Comparison of ENCODE assay signal across 1 cellular context in the genomic region with DNA sequence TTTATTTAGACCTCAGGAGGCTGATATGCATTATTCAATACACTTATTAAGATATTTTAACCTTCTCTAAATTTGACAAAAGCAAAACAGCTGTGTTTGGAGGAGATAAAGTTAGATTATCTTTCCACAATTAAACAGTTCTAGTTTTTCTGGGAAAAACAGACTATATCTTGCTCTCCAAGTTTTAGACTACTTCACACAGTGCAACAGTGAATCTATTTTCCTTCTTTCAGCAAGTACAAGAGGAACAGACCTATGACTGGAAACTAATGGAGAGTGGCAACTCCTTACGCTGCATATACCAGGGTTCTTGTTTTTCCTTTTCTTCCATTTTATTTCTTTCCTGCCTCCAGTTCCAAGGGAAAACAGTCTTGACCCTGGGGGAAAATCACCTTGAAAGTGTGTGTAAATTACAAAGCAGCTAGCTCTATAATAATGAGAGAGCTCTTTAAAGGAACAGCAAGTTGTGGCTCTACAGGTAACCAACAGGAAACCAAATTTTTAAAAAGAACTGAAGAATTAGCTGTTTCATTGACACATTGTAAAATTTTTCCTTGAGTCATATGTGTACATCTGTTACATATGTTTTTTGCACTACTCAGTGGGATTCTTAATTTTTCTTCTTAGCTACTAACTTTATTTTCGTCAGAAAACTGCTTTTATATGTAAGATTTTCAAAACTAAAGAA.
TF ChIP-seq lines count a peak whose summit lies in the region.

No MANE protein-coding gene starts in this region.

TF ChIP-seq in K562, 482 proteins besides CTCF, POLR2A, EP300 and RAD21:
- TF ChIP-seq WHSC1 (IDR thresholded peaks at IDR 0.05; ENCODE audit: low read length) (no peak), ZNF311 (CRISPR knock-in tag; IDR thresholded peaks at IDR 0.05) (no peak), ARID1B (IDR thresholded peaks at IDR 0.05) (peak; percentile 69), RBM15 (IDR thresholded peaks at IDR 0.05; ENCODE audit: insufficient read depth, low read length) (no peak), CXXC5 (CRISPR knock-in tag; IDR thresholded peaks at IDR 0.05) (no peak), FUS (optimal IDR thresholded peaks at IDR 0.05; ENCODE audit: low read depth, low read length) (no peak), SOX6 (IDR thresholded peaks at IDR 0.05) (peak; percentile 42; the same call in 1 of the 2 replicates), RAD51 (IDR thresholded peaks at IDR 0.05; ENCODE audit: borderline replicate concordance, low read depth) (no peak), HNRNPL (IDR thresholded peaks at IDR 0.05; ENCODE audit: low read depth, low read length) (no peak), ZNF354B (CRISPR knock-in tag; IDR thresholded peaks at IDR 0.05) (no peak), GABPB1 (CRISPR knock-in tag; IDR thresholded peaks at IDR 0.05) (no peak), COPS2 (conservative IDR thresholded peaks at IDR 0.05) (no peak), ZNF212 (CRISPR knock-in tag; IDR thresholded peaks at IDR 0.05) (no peak), ERF (CRISPR knock-in tag; IDR thresholded peaks at IDR 0.05) (no peak), ZNF778 (CRISPR knock-in tag; IDR thresholded peaks at IDR 0.05) (no peak), TAL1 (IDR thresholded peaks at IDR 0.05) (peak; percentile 29; the same call in 1 of the 2 replicates), ZNF280A (IDR thresholded peaks at IDR 0.05; ENCODE audit: low read depth, partially characterized antibody) (no peak), CLOCK (CRISPR knock-in tag; IDR thresholded peaks at IDR 0.05; ENCODE audit: borderline replicate concordance) (no peak), MAZ (CRISPR knock-in tag; conservative IDR thresholded peaks at IDR 0.05 in 1 of 2, IDR thresholded peaks at IDR 0.05 in 1 of 2) (no peak), CREB5 (CRISPR knock-in tag; IDR thresholded peaks at IDR 0.05) (no peak), ZNF668 (CRISPR knock-in tag; IDR thresholded peaks at IDR 0.05) (no peak), HNRNPH1 (optimal IDR thresholded peaks at IDR 0.05; ENCODE audit: low read depth, low read length) (no peak), BRD9 (IDR thresholded peaks at IDR 0.05; ENCODE audit: low read depth, partially characterized antibody) (no peak), SRSF9 (IDR thresholded peaks at IDR 0.05; ENCODE audit: borderline replicate concordance, low read depth, low read length) (no peak), HCFC1 (IDR thresholded peaks at IDR 0.05; ENCODE audit: low read depth, low read length) (no peak), MCM7 (IDR thresholded peaks at IDR 0.05) (no peak), TCF3 (CRISPR knock-in tag; IDR thresholded peaks at IDR 0.05) (peak; percentile 39; the same call in 1 of the 2 replicates), RHOXF2B (CRISPR knock-in tag; conservative IDR thresholded peaks at IDR 0.05) (no peak), SMARCA4 (IDR thresholded peaks at IDR 0.05) (0 out of 2 replicates have a peak, but pooled peaks have one; percentile 26), SNAPC5 (CRISPR knock-in tag; IDR thresholded peaks at IDR 0.05) (no peak), ZNF318 (IDR thresholded peaks at IDR 0.05; ENCODE audit: borderline replicate concordance in 1 of 2, low read depth in 1 of 2) (no peak)
- TF ChIP-seq, protein P1, sequence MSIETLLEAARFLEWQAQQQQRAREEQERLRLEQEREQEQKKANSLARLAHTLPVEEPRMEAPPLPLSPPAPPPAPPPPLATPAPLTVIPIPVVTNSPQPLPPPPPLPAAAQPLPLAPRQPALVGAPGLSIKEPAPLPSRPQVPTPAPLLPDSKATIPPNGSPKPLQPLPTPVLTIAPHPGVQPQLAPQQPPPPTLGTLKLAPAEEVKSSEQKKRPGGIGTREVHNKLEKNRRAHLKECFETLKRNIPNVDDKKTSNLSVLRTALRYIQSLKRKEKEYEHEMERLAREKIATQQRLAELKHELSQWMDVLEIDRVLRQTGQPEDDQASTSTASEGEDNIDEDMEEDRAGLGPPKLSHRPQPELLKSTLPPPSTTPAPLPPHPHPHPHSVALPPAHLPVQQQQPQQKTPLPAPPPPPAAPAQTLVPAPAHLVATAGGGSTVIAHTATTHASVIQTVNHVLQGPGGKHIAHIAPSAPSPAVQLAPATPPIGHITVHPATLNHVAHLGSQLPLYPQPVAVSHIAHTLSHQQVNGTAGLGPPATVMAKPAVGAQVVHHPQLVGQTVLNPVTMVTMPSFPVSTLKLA (conservative IDR thresholded peaks at IDR 0.05) = 0 out of 4 replicates have a peak, but pooled peaks of 1 of the 2 experiments have one; percentile 22
